1 cellular context compared by ENCODE assay signal in genomic region chrX:72713599-72714444, GRCh38.
TF ChIP-seq lines count a peak whose summit lies in the region.
"Not testable (repeated sequence)": the region's sequence is repeated elsewhere in the genome, so short reads cannot be mapped to it uniquely, and the experiment has no call there.

Gene PHKA1, minus strand, starts transcription at chrX:72714306. Its CDS starts 426 bp downstream, at chrX:72713880.

TF ChIP-seq in K562, 482 proteins besides CTCF, POLR2A, EP300 and RAD21 (continued from another document):
- TF ChIP-seq, protein P1, sequence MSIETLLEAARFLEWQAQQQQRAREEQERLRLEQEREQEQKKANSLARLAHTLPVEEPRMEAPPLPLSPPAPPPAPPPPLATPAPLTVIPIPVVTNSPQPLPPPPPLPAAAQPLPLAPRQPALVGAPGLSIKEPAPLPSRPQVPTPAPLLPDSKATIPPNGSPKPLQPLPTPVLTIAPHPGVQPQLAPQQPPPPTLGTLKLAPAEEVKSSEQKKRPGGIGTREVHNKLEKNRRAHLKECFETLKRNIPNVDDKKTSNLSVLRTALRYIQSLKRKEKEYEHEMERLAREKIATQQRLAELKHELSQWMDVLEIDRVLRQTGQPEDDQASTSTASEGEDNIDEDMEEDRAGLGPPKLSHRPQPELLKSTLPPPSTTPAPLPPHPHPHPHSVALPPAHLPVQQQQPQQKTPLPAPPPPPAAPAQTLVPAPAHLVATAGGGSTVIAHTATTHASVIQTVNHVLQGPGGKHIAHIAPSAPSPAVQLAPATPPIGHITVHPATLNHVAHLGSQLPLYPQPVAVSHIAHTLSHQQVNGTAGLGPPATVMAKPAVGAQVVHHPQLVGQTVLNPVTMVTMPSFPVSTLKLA (conservative IDR thresholded peaks at IDR 0.05): peak in 1 of 2 experiments; percentile 57; a peak in 1 of 4 replicates
- TF ChIP-seq CBFA2T3 (IDR thresholded peaks at IDR 0.05): peak; percentile 17; the same call in 1 of the 2 replicates
- TF ChIP-seq GMEB1 (CRISPR knock-in tag; IDR thresholded peaks at IDR 0.05): peak; percentile 33; the same call in 1 of the 2 replicates
- TF ChIP-seq POLR2G (IDR thresholded peaks at IDR 0.05; ENCODE audit: low read depth, low read length): peak; percentile 87
- peak; percentile 12 for TF ChIP-seq TBP (optimal IDR thresholded peaks at IDR 0.05; ENCODE audit: low read depth, low read length)
- TF ChIP-seq ATF1, NR2C2 (CRISPR knock-in tag; IDR thresholded peaks at IDR 0.05): not testable (repeated sequence)
- TF ChIP-seq ATF1 (tag; IDR thresholded peaks at IDR 0.05): peak; percentile 45; the same call in 1 of the 2 replicates
- peak in 1 of 3 experiments; percentile 10 for TF ChIP-seq YY1 (IDR thresholded peaks at IDR 0.05; ENCODE audit: borderline replicate concordance in 1 of 3, control insufficient read depth in 1 of 3, extremely low read depth in 1 of 3, insufficient read depth in 3 of 3, insufficient read length in 1 of 3, insufficient replicate concordance in 2 of 3, low read depth in 1 of 3, low read length in 2 of 3)
- peak; percentile 85 for TF ChIP-seq RBFOX2 (IDR thresholded peaks at IDR 0.05; ENCODE audit: low read depth, low read length)
- peak; percentile 37 for TF ChIP-seq ARID1B (IDR thresholded peaks at IDR 0.05)
- peak; percentile 32 for TF ChIP-seq TAF1 (IDR thresholded peaks at IDR 0.05; ENCODE audit: control insufficient read depth, extremely low read depth, insufficient read depth, low read length, severe bottlenecking)
- TF ChIP-seq THRA (IDR thresholded peaks at IDR 0.05): peak; percentile 93
- peak in 1 of 2 experiments; percentile 50 for TF ChIP-seq E2F6 (IDR thresholded peaks at IDR 0.05; ENCODE audit: borderline replicate concordance in 1 of 2, extremely low read depth in 1 of 2, insufficient read depth in 1 of 2, insufficient read length in 1 of 2, low read depth in 1 of 2, low read length in 1 of 2, poor library complexity in 1 of 2, severe bottlenecking in 1 of 2)
- TF ChIP-seq MAX (CRISPR knock-in tag; IDR thresholded peaks at IDR 0.05): peak; percentile 46; the same call in 1 of the 2 replicates
- TF ChIP-seq L3MBTL2 (IDR thresholded peaks at IDR 0.05): peak; percentile 30; the same call in 1 of the 2 replicates
- TF ChIP-seq HNRNPLL (IDR thresholded peaks at IDR 0.05; ENCODE audit: low read depth, low read length, poor library complexity, severe bottlenecking): peak; percentile 52
- TF ChIP-seq NR2C2 (tag; IDR thresholded peaks at IDR 0.05): peak; percentile 52
- TF ChIP-seq EP400 (IDR thresholded peaks at IDR 0.05): peak; percentile 63
- 0 out of 4 replicates have a peak, but pooled peaks of 1 of the 2 experiments have one; percentile 23 for TF ChIP-seq NONO (IDR thresholded peaks at IDR 0.05; ENCODE audit: low read depth in 2 of 2, low read length in 1 of 2)
- peak; percentile 63 for TF ChIP-seq CREM (IDR thresholded peaks at IDR 0.05; ENCODE audit: low read depth)
- TF ChIP-seq NCOA1 (IDR thresholded peaks at IDR 0.05; ENCODE audit: low read depth): peak; percentile 75
- peak; percentile 18; the same call in 1 of the 2 replicates for TF ChIP-seq TFAP4 (CRISPR knock-in tag; IDR thresholded peaks at IDR 0.05; ENCODE audit: borderline replicate concordance)
- TF ChIP-seq PHF8 (IDR thresholded peaks at IDR 0.05; ENCODE audit: borderline replicate concordance, low read length): peak; percentile 29; the same call in 1 of the 2 replicates
- TF ChIP-seq DPF2 (IDR thresholded peaks at IDR 0.05): 0 out of 2 replicates have a peak, but pooled peaks have one; percentile 22
- TF ChIP-seq, protein P2, sequence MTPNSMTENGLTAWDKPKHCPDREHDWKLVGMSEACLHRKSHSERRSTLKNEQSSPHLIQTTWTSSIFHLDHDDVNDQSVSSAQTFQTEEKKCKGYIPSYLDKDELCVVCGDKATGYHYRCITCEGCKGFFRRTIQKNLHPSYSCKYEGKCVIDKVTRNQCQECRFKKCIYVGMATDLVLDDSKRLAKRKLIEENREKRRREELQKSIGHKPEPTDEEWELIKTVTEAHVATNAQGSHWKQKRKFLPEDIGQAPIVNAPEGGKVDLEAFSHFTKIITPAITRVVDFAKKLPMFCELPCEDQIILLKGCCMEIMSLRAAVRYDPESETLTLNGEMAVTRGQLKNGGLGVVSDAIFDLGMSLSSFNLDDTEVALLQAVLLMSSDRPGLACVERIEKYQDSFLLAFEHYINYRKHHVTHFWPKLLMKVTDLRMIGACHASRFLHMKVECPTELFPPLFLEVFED (CRISPR knock-in tag; conservative IDR thresholded peaks at IDR 0.05): 0 out of 2 replicates have a peak, but pooled peaks have one; percentile 70
